Comparison of ENCODE assay signal across 17 cellular contexts in the genomic region with DNA sequence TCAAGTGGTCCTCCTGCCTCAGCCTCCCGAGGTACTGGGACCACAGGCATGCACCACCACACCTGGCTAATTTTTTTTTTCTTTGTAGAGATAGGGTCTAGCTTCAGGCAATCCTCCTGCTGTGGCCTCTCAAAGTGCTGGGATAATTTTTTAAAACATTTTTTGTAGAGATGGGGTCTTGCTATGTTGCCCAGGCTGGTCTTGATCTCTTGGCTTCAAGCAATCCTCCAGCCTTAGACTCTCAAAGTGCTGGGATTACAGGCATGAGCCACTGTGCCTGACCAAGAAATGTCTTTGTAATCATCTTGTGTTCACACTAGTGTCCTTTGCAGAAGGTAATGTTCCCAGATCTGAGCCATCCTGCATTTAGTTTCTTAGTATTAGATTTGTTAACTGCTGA.
"Had no signal": no experiment of that assay in that cellular context is flagged by ENCODE, and none has a peak within 500 bp of the region (broad histone marks: within the 10 kb centered on the region; RNA-seq: fewer than 3 reads in every experiment).

No MANE protein-coding gene starts in this region.

- H3K4me3 Mint-ChIP-seq: activated CD4-positive, alpha-beta memory T cell treated with anti-CD3 and anti-CD28 coated beads, Interleukin-2, amount 10 ng/mL, durations not matched to agents 7 days and 5 days; mesothelial cell of epicardium had no signal

- H3K27ac ChIP-seq: ascending aorta, dorsolateral prefrontal cortex, esophagus muscularis mucosa, lower lobe of right lung, psoas muscle, SK-N-MC, suprapubic skin, upper lobe of right lung had no signal

- H3K27me3 ChIP-seq: ascending aorta, dorsolateral prefrontal cortex, esophagus muscularis mucosa, spleen, suprapubic skin, upper lobe of right lung had no signal

- H3K27me3 Mint-ChIP-seq: activated CD4-positive, alpha-beta memory T cell treated with anti-CD3 and anti-CD28 coated beads, Interleukin-2, amount 10 ng/mL, durations not matched to agents 7 days and 5 days had no signal

- H3K4me1 ChIP-seq: ascending aorta, esophagus muscularis mucosa, lower lobe of right lung, psoas muscle, suprapubic skin, upper lobe of right lung had no signal

- H3K4me3 ChIP-seq: ascending aorta, dorsolateral prefrontal cortex, esophagus muscularis mucosa, lower lobe of right lung, psoas muscle, SK-N-MC, spleen, suprapubic skin, upper lobe of right lung had no signal

- H3K36me3 Mint-ChIP-seq: mesothelial cell of epicardium had no signal

- H3K36me3 ChIP-seq: ascending aorta, suprapubic skin, upper lobe of right lung had no signal

- DNase-seq: activated CD4-positive, alpha-beta memory T cell treated with anti-CD3 and anti-CD28 coated beads, Interleukin-2, amount 10 ng/mL, durations not matched to agents 7 days and 5 days; activated CD8-positive, alpha-beta memory T cell treated with anti-CD3 and anti-CD28 coated beads, Interleukin-2, amount 50 U/mL, for 48 hours; dorsolateral prefrontal cortex; glutamatergic neuron; lower lobe of right lung; occipital lobe; psoas muscle; spleen; stimulated activated CD4-positive, alpha-beta T cell treated with anti-CD3 and anti-CD28 coated beads, Interleukin-2, amount 100 ng/mL, for 24 hours; stimulated activated naive CD8-positive, alpha-beta T cell treated with anti-CD3 and anti-CD28 coated beads, Interleukin-15, Interleukin-2, amounts not matched to agents 100 U/mL and 50 U/mL, for 24 hours; T-helper 1 cell; upper lobe of right lung had no signal

- H3K27ac Mint-ChIP-seq: activated CD4-positive, alpha-beta memory T cell treated with anti-CD3 and anti-CD28 coated beads, Interleukin-2, amount 10 ng/mL, durations not matched to agents 7 days and 5 days; mesothelial cell of epicardium had no signal

- ATAC-seq: lower lobe of right lung; psoas muscle; stimulated activated naive CD8-positive, alpha-beta T cell treated with anti-CD3 and anti-CD28 coated beads, Interleukin-15, Interleukin-2, amounts not matched to agents 100 U/mL and 50 U/mL, for 24 hours; upper lobe of right lung had no signal
